Comparison of ENCODE assay signal across 9 cellular contexts in the genomic region with DNA sequence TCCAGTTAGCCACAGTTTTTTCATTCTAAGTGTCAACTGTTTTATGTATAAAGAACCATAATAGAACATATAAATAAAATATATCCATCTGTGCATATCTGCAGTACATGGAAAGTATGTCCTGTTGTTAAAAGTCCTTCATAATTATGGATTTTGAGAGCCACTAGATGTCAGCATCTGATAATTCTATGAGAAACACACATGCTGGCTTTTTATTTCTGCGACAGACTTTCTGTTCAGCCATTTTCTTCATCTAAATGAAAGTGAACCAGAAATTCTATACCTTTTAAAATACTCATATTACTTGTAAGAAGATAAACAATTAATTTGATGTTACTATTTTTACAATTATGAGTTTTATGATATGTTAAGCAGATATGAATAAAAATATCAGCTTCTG.
DNase-seq lines count a peak whose midpoint lies in the region; ATAC-seq and TF ChIP-seq lines count a peak whose summit lies in the region.
"Had no signal": no experiment of that assay in that cellular context is flagged by ENCODE, and none has a peak within 500 bp of the region (broad histone marks: within the 10 kb centered on the region; RNA-seq: fewer than 3 reads in every experiment).

No MANE protein-coding gene starts in this region.

- no peak for ATAC-seq in activated T-helper 17 cell treated with anti-CD3 and anti-CD28 coated beads, Interleukin-2, amount 50 U/mL, for 72 hours (replicated peaks)

- H3K36me3 Mint-ChIP-seq in activated T-helper 2 cell treated with anti-CD3 and anti-CD28 coated beads, Interferon-gamma antibody, Interleukin-2, Interleukin-4, amounts not matched to agents 10 μg/mL and 5 μg/mL and 100 μg/mL, durations not matched to agents 14 hours and 24 hours and 36 hours (ENCODE audit: low read depth), result no peaks in the 10 kb centered on the region
- no peaks in the 10 kb centered on the region for H3K36me3 Mint-ChIP-seq in activated T-helper 17 cell treated with anti-CD3 and anti-CD28 coated beads, Interleukin-2, amount 50 U/mL, for 72 hours (ENCODE audit: low read depth)

- H3K79me2 ChIP-seq in OCI-LY1 (ENCODE audit: insufficient read depth, low read length), result no peaks in the 10 kb centered on the region

- no peak overlapping the region for H3K4me2 ChIP-seq in OCI-LY1 (ENCODE audit: low read length)

- no peak overlapping the region for H3K27ac ChIP-seq in OCI-LY1 (ENCODE audit: low read depth, low read length, poor library complexity, severe bottlenecking)

- no peak overlapping the region for H3K27ac Mint-ChIP-seq in activated T-helper 2 cell treated with anti-CD3 and anti-CD28 coated beads, Interferon-gamma antibody, Interleukin-2, Interleukin-4, amounts not matched to agents 10 μg/mL and 5 μg/mL and 100 μg/mL, durations not matched to agents 14 hours and 24 hours and 36 hours
- no peak overlapping the region for H3K27ac Mint-ChIP-seq in activated T-helper 17 cell treated with anti-CD3 and anti-CD28 coated beads, Interleukin-2, amount 50 U/mL, for 72 hours
- H3K27ac Mint-ChIP-seq: B cell had no signal

- H3K4me1 Mint-ChIP-seq in activated T-helper 2 cell treated with anti-CD3 and anti-CD28 coated beads, Interferon-gamma antibody, Interleukin-2, Interleukin-4, amounts not matched to agents 10 μg/mL and 5 μg/mL and 100 μg/mL, durations not matched to agents 14 hours and 24 hours and 36 hours (ENCODE audit: low read depth), result no peaks in the 10 kb centered on the region
- H3K4me1 Mint-ChIP-seq in activated T-helper 17 cell treated with anti-CD3 and anti-CD28 coated beads, Interleukin-2, amount 50 U/mL, for 72 hours, result no peaks in the 10 kb centered on the region

- H4K20me1 ChIP-seq in OCI-LY1 (ENCODE audit: insufficient read depth, low read length), result no peaks in the 10 kb centered on the region

- TF ChIP-seq CTCF in OCI-LY1 (IDR thresholded peaks at IDR 0.05; ENCODE audit: low read length), result peak; percentile 61
- TF ChIP-seq CTCF in fibroblast of mammary gland (conservative IDR thresholded peaks at IDR 0.05; ENCODE audit: control insufficient read depth, insufficient read depth, low read depth, low read length), result peak; percentile 26

- H3K9me2 ChIP-seq in OCI-LY1 (ENCODE audit: low read depth, low read length), result no peaks in the 10 kb centered on the region

- H3K9ac ChIP-seq in OCI-LY1 (ENCODE audit: low read length), result no peak overlapping the region

- no peaks in the 10 kb centered on the region for H3K9me3 ChIP-seq in OCI-LY1 (ENCODE audit: low read length)

- H3K27me3 Mint-ChIP-seq in activated T-helper 2 cell treated with anti-CD3 and anti-CD28 coated beads, Interferon-gamma antibody, Interleukin-2, Interleukin-4, amounts not matched to agents 10 μg/mL and 5 μg/mL and 100 μg/mL, durations not matched to agents 14 hours and 24 hours and 36 hours (ENCODE audit: low read depth), result no peaks in the 10 kb centered on the region
- no peaks in the 10 kb centered on the region for H3K27me3 Mint-ChIP-seq in activated T-helper 17 cell treated with anti-CD3 and anti-CD28 coated beads, Interleukin-2, amount 50 U/mL, for 72 hours
- H3K27me3 Mint-ChIP-seq: B cell had no signal

- H3K36me3 ChIP-seq in OCI-LY1 (ENCODE audit: insufficient read depth, low read length), result no peaks in the 10 kb centered on the region

- H3K27me3 ChIP-seq in OCI-LY1 (ENCODE audit: insufficient read depth, low read length), result no peaks in the 10 kb centered on the region

- intact Hi-C loops in activated T-helper 2 cell treated with anti-CD3 and anti-CD28 coated beads, Interferon-gamma antibody, Interleukin-2, Interleukin-4, amounts not matched to agents 10 μg/mL and 5 μg/mL and 100 μg/mL, durations not matched to agents 14 hours and 24 hours and 36 hours (cut with micrococcal nuclease), result no loop called here

- peak; percentile 11 for DNase-seq in NOMO-1 treated with DMSO at 0.1 percent for 48 hours (lab: John Stamatoyannopoulos, UW; ENCODE audit: unreplicated experiment)
- DNase-seq in NOMO-1 treated with dmso at 0.1 percent for 144 hours (lab: John Stamatoyannopoulos, UW; ENCODE audit: unreplicated experiment), result no peak
- DNase-seq in fibroblast of mammary gland (ENCODE audit: low read depth), result peak; percentile 38
- DNase-seq in superior temporal gyrus (ENCODE audit: extremely low spot score), result peak; percentile 87
- no peak for DNase-seq in NCI-H226
- no peak for DNase-seq in activated T-helper 2 cell treated with anti-CD3 and anti-CD28 coated beads, Interferon-gamma antibody, Interleukin-2, Interleukin-4, amounts not matched to agents 10 μg/mL and 5 μg/mL and 100 μg/mL, durations not matched to agents 14 hours and 24 hours and 36 hours (ENCODE audit: low spot score)

- peak overlapping the region; percentile 5; the same call in 1 of the 2 replicates for H2AFZ ChIP-seq in OCI-LY1 (ENCODE audit: low read length)

- H3K4me3 Mint-ChIP-seq in activated T-helper 2 cell treated with anti-CD3 and anti-CD28 coated beads, Interferon-gamma antibody, Interleukin-2, Interleukin-4, amounts not matched to agents 10 μg/mL and 5 μg/mL and 100 μg/mL, durations not matched to agents 14 hours and 24 hours and 36 hours (ENCODE audit: low read depth), result no peak overlapping the region
- H3K4me3 Mint-ChIP-seq in activated T-helper 17 cell treated with anti-CD3 and anti-CD28 coated beads, Interleukin-2, amount 50 U/mL, for 72 hours, result no peak overlapping the region
- H3K4me3 Mint-ChIP-seq: B cell had no signal

- peaks cover 13% of the 10 kb centered on the region for H3K4me1 ChIP-seq in OCI-LY1 (ENCODE audit: insufficient read depth, low read length, severe bottlenecking)

- H3K9me3 Mint-ChIP-seq in activated T-helper 2 cell treated with anti-CD3 and anti-CD28 coated beads, Interferon-gamma antibody, Interleukin-2, Interleukin-4, amounts not matched to agents 10 μg/mL and 5 μg/mL and 100 μg/mL, durations not matched to agents 14 hours and 24 hours and 36 hours, result no peaks in the 10 kb centered on the region
- H3K9me3 Mint-ChIP-seq in activated T-helper 17 cell treated with anti-CD3 and anti-CD28 coated beads, Interleukin-2, amount 50 U/mL, for 72 hours, result peaks cover 6% of the 10 kb centered on the region

- no peaks in the 10 kb centered on the region for H3F3A ChIP-seq in OCI-LY1 (ENCODE audit: insufficient read depth, low read length)

- H3K4me3 ChIP-seq in OCI-LY1 (ENCODE audit: low read depth, low read length, poor library complexity, severe bottlenecking), result no peak overlapping the region
- no peak overlapping the region for H3K4me3 ChIP-seq in fibroblast of mammary gland (ENCODE audit: control insufficient read depth, low read depth, low read length)

Comparison
In these comparisons a context has a peak if more than half of its experiments do, and no peak if none do; other contexts are left out.
1. DNase-seq: peak in NOMO-1 treated with DMSO at 0.1 percent for 48 hours (single experiment), fibroblast of mammary gland (single experiment) and superior temporal gyrus (single experiment); none in NOMO-1 treated with dmso at 0.1 percent for 144 hours (single experiment), NCI-H226 (single experiment) and activated T-helper 2 cell treated with anti-CD3 and anti-CD28 coated beads, Interferon-gamma antibody, Interleukin-2, Interleukin-4, amounts not matched to agents 10 μg/mL and 5 μg/mL and 100 μg/mL, durations not matched to agents 14 hours and 24 hours and 36 hours (single experiment).